In genomic region chr6:26554669-26555504, GRCh38 we compare ENCODE assay signal across 8 cellular contexts. TPM values are rescaled to one million over a fixed set of nuclear protein-coding genes. Genes with fewer than 3 reads are reported as not detected.
DNase-seq lines count a peak whose midpoint lies in the region; ATAC-seq, FAIRE-seq and TF ChIP-seq lines count a peak whose summit lies in the region.

No MANE protein-coding gene starts in this region.

- ATAC-seq in HG03460 (IDR thresholded peaks at IDR 0.05; ENCODE audit: unreplicated experiment): peak; percentile 36

- TF ChIP-seq CTCF in left ventricle myocardium inferior (IDR thresholded peaks at IDR 0.05; ENCODE audit: borderline replicate concordance) (no peak), retinal pigment epithelial cell (conservative IDR thresholded peaks at IDR 0.05; ENCODE audit: low read depth, low read length) (no peak)

- no peak for TF ChIP-seq POLR2A in GM12892 (IDR thresholded peaks at IDR 0.05; ENCODE audit: low read depth, low read length)

- no peaks in the 10 kb centered on the region for H3K27me3 ChIP-seq in SJSA1 (replicated peaks)
- no peaks in the 10 kb centered on the region for H3K27me3 ChIP-seq in left ventricle myocardium inferior (ENCODE audit: low read depth)

- no peaks in the 10 kb centered on the region for H3K36me3 Mint-ChIP-seq in activated naive CD8-positive, alpha-beta T cell

- H3K4me3 ChIP-seq in SJSA1 (peak overlapping the region; percentile 41), left ventricle myocardium inferior (peak overlapping the region; percentile 72), retinal pigment epithelial cell (ENCODE audit: low read length) (peak overlapping the region; percentile 77)

- H3K27ac ChIP-seq in SJSA1 (no peak overlapping the region), left ventricle myocardium inferior (replicated peaks) (peak overlapping the region; percentile 86)

- no peak for FAIRE-seq in GM12892 (lab: Jason Lieb, UNC)

- no peaks in the 10 kb centered on the region for H3K36me3 ChIP-seq in SJSA1
- no peaks in the 10 kb centered on the region for H3K36me3 ChIP-seq in left ventricle myocardium inferior

- H3K27ac Mint-ChIP-seq in activated naive CD8-positive, alpha-beta T cell: peak overlapping the region; percentile 85

- H3K9me3 ChIP-seq in SJSA1 (replicated peaks) (no peaks in the 10 kb centered on the region), left ventricle myocardium inferior (replicated peaks) (no peaks in the 10 kb centered on the region)

- intact Hi-C loops in left ventricle myocardium inferior (cut with micrococcal nuclease): no loop called here

- peaks cover 3% of the 10 kb centered on the region for H3K9me3 Mint-ChIP-seq in activated naive CD8-positive, alpha-beta T cell (ENCODE audit: low read depth)

- peak overlapping the region; percentile 68 for H3K4me3 Mint-ChIP-seq in activated naive CD8-positive, alpha-beta T cell

- DNase-seq in Daoy (ENCODE audit: low read depth) (peak; percentile 80), SJSA1 (ENCODE audit: low read depth in 1 of 2, low spot score in 2 of 2) (peak; percentile 71 to 76), left ventricle myocardium inferior (peak; percentile 34), retinal pigment epithelial cell (ENCODE audit: low read depth) (no peak), GM19238 (ENCODE audit: insufficient read length, low spot score) (no peak), GM12892 (ENCODE audit: insufficient read length) (no peak)

- H3K4me1 ChIP-seq in SJSA1 (replicated peaks) (peaks cover 14% of the 10 kb centered on the region), left ventricle myocardium inferior (peaks cover 35% of the 10 kb centered on the region)

- H3K4me1 Mint-ChIP-seq in activated naive CD8-positive, alpha-beta T cell (ENCODE audit: low read depth): peaks cover 24% of the 10 kb centered on the region

- H3K27me3 Mint-ChIP-seq in activated naive CD8-positive, alpha-beta T cell: no peaks in the 10 kb centered on the region

RNA-seq across cellular contexts. Expression of gene HMGN4, which starts 16.7 kb away (rescaled TPM):
- total RNA-seq in Daoy (2014; rRNA removed; shearing (Covaris generic)): 121 and 140 TPM in 2 replicates
- 110 TPM in 2 replicates for total RNA-seq in SJSA1 (2014; rRNA removed; shearing (Covaris generic))
- 29.7 TPM for total RNA-seq in left ventricle myocardium inferior
- polyA plus RNA-seq in GM12892 (2012; ENCODE audit: missing spikeins): 93.1 TPM

RNA-seq across cellular contexts. Expression of gene ABT1, which starts 41.9 kb away (rescaled TPM):
- 22.4 and 25.9 TPM in 2 replicates for total RNA-seq in Daoy (2014; rRNA removed; shearing (Covaris generic))
- total RNA-seq in SJSA1 (2014; rRNA removed; shearing (Covaris generic)): 16.9 and 27.4 TPM in 2 replicates
- 8.3 TPM for total RNA-seq in left ventricle myocardium inferior
- polyA plus RNA-seq in GM12892 (2012; ENCODE audit: missing spikeins): 17.6 TPM

RNA-seq across cellular contexts. Expression of gene BTN1A1, which starts 54.8 kb away (rescaled TPM):
- total RNA-seq in Daoy (2014; rRNA removed; shearing (Covaris generic)): not detected in 2 replicates
- total RNA-seq in SJSA1 (2014; rRNA removed; shearing (Covaris generic)): not detected in 2 replicates
- total RNA-seq in left ventricle myocardium inferior: not detected
- polyA plus RNA-seq in GM12892 (2012; ENCODE audit: missing spikeins): 0.70 TPM

Comparison
In these comparisons a context has a peak if more than half of its experiments do, and no peak if none do; other contexts are left out.
1. DNase-seq: peak in Daoy (single experiment), SJSA1 (2 of 2) and left ventricle myocardium inferior (single experiment); none in retinal pigment epithelial cell (single experiment), GM19238 (single experiment) and GM12892 (single experiment).
2. Peak in every context shown above with its lines, with median percentiles within 50 percentile points of each other: H3K4me3 ChIP-seq.